ENCODE assay signal across 30 cellular contexts in the genomic region with DNA sequence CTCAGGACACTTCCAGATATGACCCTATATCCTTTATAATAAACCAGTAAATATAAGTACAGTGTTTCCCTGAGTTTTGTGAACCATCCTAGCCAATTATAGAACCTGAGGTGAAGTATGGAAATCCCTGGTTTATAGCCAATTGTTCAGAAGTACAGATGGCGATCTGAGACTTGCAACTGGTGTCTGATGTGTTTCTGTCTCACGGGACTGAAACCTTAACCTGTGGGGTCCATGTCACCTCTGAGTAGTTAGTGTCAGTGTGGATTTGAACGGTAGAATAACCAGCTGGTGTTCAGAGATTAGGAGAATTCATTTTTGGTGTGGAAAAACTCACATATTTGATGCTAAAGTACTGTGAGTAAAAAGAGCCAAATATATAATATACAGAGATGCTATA.
"Had no signal": no experiment of that assay in that cellular context is flagged by ENCODE, and none has a peak within 500 bp of the region (broad histone marks: within the 10 kb centered on the region; RNA-seq: fewer than 3 reads in every experiment).

No MANE protein-coding gene starts in this region.

- H3K27me3 ChIP-seq: pancreas, stomach, testis, thyroid gland, transverse colon, upper lobe of right lung had no signal

- H3K4me3 ChIP-seq: lower lobe of right lung, pancreas, prostate gland, skin epidermis, stomach, testis, thyroid gland, transverse colon, upper lobe of right lung had no signal

- FAIRE-seq: keratinocyte, pancreas, urothelium cell line had no signal

- H3K4me1 Mint-ChIP-seq: naive thymus-derived CD8-positive, alpha-beta T cell; neural crest cell; stimulated activated naive B cell treated with anti-CD40 and anti-IgM and Interleukin-4, amounts not matched to agents 10 μg/mL and 1 μg/mL and 100 μg/mL, for 72 hours had no signal

- H3K4me3 Mint-ChIP-seq: naive thymus-derived CD8-positive, alpha-beta T cell; nephron; neural crest cell; stimulated activated naive B cell treated with anti-CD40 and anti-IgM and Interleukin-4, amounts not matched to agents 10 μg/mL and 1 μg/mL and 100 μg/mL, for 72 hours had no signal

- DNase-seq: kidney glomerular epithelial cell; left cardiac atrium; lower lobe of right lung; mammary epithelial cell; mesenchymal stem cell; naive thymus-derived CD8-positive, alpha-beta T cell; nucleus accumbens; pancreas; posterior cingulate gyrus; retina; right cardiac atrium; stimulated activated CD4-positive, alpha-beta T cell treated with anti-CD3 and anti-CD28 coated beads, Interleukin-12 subunit alpha, Interleukin-12 subunit beta, amount 100 ng/mL, for 4 hours; stimulated activated CD4-positive, alpha-beta T cell treated with anti-CD3 and anti-CD28 coated beads, Interleukin-15, amount 100 ng/mL, for 24 hours; stimulated activated CD4-positive, alpha-beta T cell treated with anti-CD3 and anti-CD28 coated beads, Interleukin-2, amount 100 ng/mL, for 24 hours; stimulated activated CD4-positive, alpha-beta T cell treated with anti-CD3 and anti-CD28 coated beads, Interleukin-4, amount 100 ng/mL, for 1 hour; stimulated activated naive B cell treated with anti-CD40 and anti-IgM and Interleukin-4, amounts not matched to agents 10 μg/mL and 1 μg/mL and 100 μg/mL, for 72 hours; stimulated activated naive CD8-positive, alpha-beta T cell treated with anti-CD3 and anti-CD28 coated beads, Interleukin-15, Interleukin-2, amounts not matched to agents 100 U/mL and 50 U/mL, for 24 hours; stomach; testis; thyroid gland; transverse colon; upper lobe of right lung had no signal

- ATAC-seq: left cardiac atrium; left lobe of liver; lower lobe of right lung; naive thymus-derived CD8-positive, alpha-beta T cell; pancreas; right cardiac atrium; sciatic nerve; stimulated activated naive B cell treated with anti-CD40 and anti-IgM and Interleukin-4, amounts not matched to agents 10 μg/mL and 1 μg/mL and 100 μg/mL, for 72 hours; stimulated activated naive CD8-positive, alpha-beta T cell treated with anti-CD3 and anti-CD28 coated beads, Interleukin-15, Interleukin-2, amounts not matched to agents 100 U/mL and 50 U/mL, for 24 hours; upper lobe of right lung had no signal

- H3K36me3 ChIP-seq: lower lobe of right lung, pancreas, prostate gland, stomach, thyroid gland, transverse colon, upper lobe of right lung had no signal

- H3K36me3 Mint-ChIP-seq: stimulated activated naive B cell treated with anti-CD40 and anti-IgM and Interleukin-4, amounts not matched to agents 10 μg/mL and 1 μg/mL and 100 μg/mL, for 72 hours had no signal

- H3K4me1 ChIP-seq: lower lobe of right lung, pancreas, prostate gland, testis, thyroid gland, transverse colon, upper lobe of right lung had no signal

- H3K27ac Mint-ChIP-seq: naive thymus-derived CD8-positive, alpha-beta T cell; nephron; stimulated activated naive B cell treated with anti-CD40 and anti-IgM and Interleukin-4, amounts not matched to agents 10 μg/mL and 1 μg/mL and 100 μg/mL, for 72 hours had no signal

- H3K27ac ChIP-seq: lower lobe of right lung, pancreas, prostate gland, skin epidermis, stomach, testis, thyroid gland, transverse colon, upper lobe of right lung had no signal

- H3K9me3 ChIP-seq: lower lobe of right lung, pancreas, prostate gland, stomach, testis, thyroid gland, transverse colon, upper lobe of right lung had no signal
